In genomic region chr2:230687498-230687897, GRCh38 we compare ENCODE assay signal across 13 cellular contexts. TPM values are rescaled to one million over a fixed set of nuclear protein-coding genes. Genes with fewer than 3 reads are reported as not detected.
DNase-seq lines count a peak whose midpoint lies in the region; ATAC-seq and TF ChIP-seq lines count a peak whose summit lies in the region.
"Had no signal": no experiment of that assay in that cellular context is flagged by ENCODE, and none has a peak within 500 bp of the region (broad histone marks: within the 10 kb centered on the region; RNA-seq: fewer than 3 reads in every experiment).

No MANE protein-coding gene starts in this region.

- H3K4me3 ChIP-seq in HEK293 (ENCODE audit: low read depth, low read length) (no peak overlapping the region), fibroblast of villous mesenchyme (ENCODE audit: low read depth, low read length) (no peak overlapping the region), smooth muscle cell (no peak overlapping the region)
- H3K4me3 ChIP-seq: GM12878 had no signal

- CTCF ChIA-PET in HEK293 (lab: Yijun Ruan, JAX) = interaction anchor here (0.9 to 1.2 kb wide), 2 partner anchors 57 to 111 kb away, joined by 3 read pairs; no protein-coding TSS in a partner anchor

- H2AFZ ChIP-seq in smooth muscle cell (ENCODE audit: low read depth) = peak overlapping the region; percentile 84

- peak; percentile 76 for ATAC-seq in SK-N-SH treated with all-trans-retinoic acid at 6 μM for 48 hours
- ATAC-seq in HG03039 (IDR thresholded peaks at IDR 0.05; ENCODE audit: unreplicated experiment) = no peak
- ATAC-seq in left lobe of liver = no peak
- ATAC-seq: GM12878 had no signal

- peak overlapping the region; percentile 49 for H3K4me2 ChIP-seq in smooth muscle cell

- H3K9ac ChIP-seq in smooth muscle cell (ENCODE audit: low read depth) = no peak overlapping the region

- no peaks in the 10 kb centered on the region for H3K36me3 ChIP-seq in HEK293 (ENCODE audit: control insufficient read depth in 2 of 2, insufficient read depth in 1 of 2, low read length in 2 of 2)
- no peaks in the 10 kb centered on the region for H3K36me3 ChIP-seq in smooth muscle cell (ENCODE audit: low read depth)

- H3K27ac ChIP-seq in HEK293 (ENCODE audit: extremely low read depth, low read depth, low read length) = no peak overlapping the region
- peak overlapping the region; percentile 69 for H3K27ac ChIP-seq in smooth muscle cell (ENCODE audit: low read depth)

- DNase-seq in fibroblast of villous mesenchyme (ENCODE audit: low read depth) (peak; percentile 58), smooth muscle cell (lab: John Stamatoyannopoulos, UW; ENCODE audit: unreplicated experiment) (no peak), left lobe of liver (ENCODE audit: low spot score) (no peak)
- no peak for DNase-seq in activated CD4-positive, alpha-beta T cell treated with anti-CD3 and anti-CD28 coated beads for 4 hours
- DNase-seq: activated CD8-positive, alpha-beta T cell treated with anti-CD3 and anti-CD28 coated beads, Interleukin-2, amount 10 ng/mL, durations not matched to agents 7 days and 5 days; hypothalamus; KBM-7; NCI-H2029 treated with DMSO at 0.1 percent for 48 hours; retina had no signal

- no peaks in the 10 kb centered on the region for H4K20me1 ChIP-seq in smooth muscle cell (ENCODE audit: low read depth)

- H3K79me2 ChIP-seq in smooth muscle cell (ENCODE audit: low read depth) = no peaks in the 10 kb centered on the region

- H3K27me3 ChIP-seq in smooth muscle cell (ENCODE audit: low read depth) = no peaks in the 10 kb centered on the region

- TF ChIP-seq CTCF in HEK293 (tag by site-specific recombination; IDR thresholded peaks at IDR 0.05) = no peak
- no peak for TF ChIP-seq CTCF in fibroblast of villous mesenchyme (IDR thresholded peaks at IDR 0.05; ENCODE audit: insufficient read depth, low read depth, low read length)
- no peak for TF ChIP-seq CTCF in smooth muscle cell (IDR thresholded peaks at IDR 0.05; ENCODE audit: borderline replicate concordance, insufficient read depth, poor library complexity, severe bottlenecking)

- POLR2A ChIA-PET in HEK293 (lab: Yijun Ruan, JAX) = no interaction called here

- H3K9me3 ChIP-seq in HEK293 (ENCODE audit: control insufficient read depth, insufficient read depth, low read depth, low read length) = no peaks in the 10 kb centered on the region
- H3K9me3 ChIP-seq in smooth muscle cell (replicated peaks; ENCODE audit: low read depth) = no peaks in the 10 kb centered on the region

- peaks cover 10% of the 10 kb centered on the region; the same call in 1 of the 2 replicates for H3K4me1 ChIP-seq in HEK293 (ENCODE audit: control insufficient read depth, insufficient read depth, low read length)
- peaks cover 10% of the 10 kb centered on the region for H3K4me1 ChIP-seq in smooth muscle cell (ENCODE audit: low read depth)

- peaks cover 4% of the 10 kb centered on the region for H3F3A ChIP-seq in smooth muscle cell (ENCODE audit: low read depth)

- WGBS in smooth muscle cell (ENCODE audit: low lambda C conversion rate) = 50% methylated on average over 5 of the region's 5 CpGs

TF ChIP-seq in HEK293, 187 proteins besides CTCF, POLR2A, EP300 and RAD21 (continues in another document):
- TF ChIP-seq ZNF837 (tag by site-specific recombination; IDR thresholded peaks at IDR 0.05) (no peak), SP7 (tag by site-specific recombination; IDR thresholded peaks at IDR 0.05) (peak; percentile 35), TRIM28 (IDR thresholded peaks at IDR 0.05; ENCODE audit: borderline replicate concordance, low read length) (peak; percentile 31; the same call in 1 of the 2 replicates), MYNN (tag by site-specific recombination; IDR thresholded peaks at IDR 0.05; ENCODE audit: borderline replicate concordance) (no peak), HOXC10 (CRISPR knock-in tag; IDR thresholded peaks at IDR 0.05) (no peak), ZNF274 (IDR thresholded peaks at IDR 0.05; ENCODE audit: low read length) (no peak), ZNF274 (tag by site-specific recombination; IDR thresholded peaks at IDR 0.05; ENCODE audit: borderline replicate concordance) (no peak), ZNF366 (tag by site-specific recombination; conservative IDR thresholded peaks at IDR 0.05) (peak; percentile 75), PRDM10 (tag by site-specific recombination; IDR thresholded peaks at IDR 0.05) (peak; percentile 84)

TF ChIP-seq in SK-N-SH treated with all-trans-retinoic acid at 6 μM for 48 hours, 23 proteins besides CTCF, POLR2A, EP300 and RAD21:
- no peak for TF ChIP-seq RARB (CRISPR knock-in tag; IDR thresholded peaks at IDR 0.05)
- TF ChIP-seq CSRNP3 (CRISPR knock-in tag; IDR thresholded peaks at IDR 0.05) = no peak
- no peak for TF ChIP-seq TCF4 (CRISPR knock-in tag; IDR thresholded peaks at IDR 0.05; ENCODE audit: borderline replicate concordance)
- no peak for TF ChIP-seq ZNF565 (CRISPR knock-in tag; conservative IDR thresholded peaks at IDR 0.05; ENCODE audit: low read depth)
- no peak for TF ChIP-seq PATZ1 (CRISPR knock-in tag; IDR thresholded peaks at IDR 0.05; ENCODE audit: borderline replicate concordance)
- no peak for TF ChIP-seq CSDC2 (CRISPR knock-in tag; IDR thresholded peaks at IDR 0.05)
- TF ChIP-seq ISL1 (CRISPR knock-in tag; IDR thresholded peaks at IDR 0.05) = no peak

RNA-seq across cellular contexts. Expression of gene CAB39, which starts 25.1 kb away (rescaled TPM):
- total RNA-seq in fibroblast of villous mesenchyme (51.2 and 86.4 TPM in 2 replicates), smooth muscle cell (62.4 and 62.7 TPM in 2 replicates), left lobe of liver (22.6 TPM)
- polyA plus RNA-seq in smooth muscle cell = 21.7 and 25.5 TPM in 2 replicates
